ENCODE assay signal across 23 cellular contexts in genomic region chr4:104382961-104383360, GRCh38.
DNase-seq lines count a peak whose midpoint lies in the region; ATAC-seq, FAIRE-seq and TF ChIP-seq lines count a peak whose summit lies in the region.
"Had no signal": no experiment of that assay in that cellular context is flagged by ENCODE, and none has a peak within 500 bp of the region (broad histone marks: within the 10 kb centered on the region; RNA-seq: fewer than 3 reads in every experiment).

No MANE protein-coding gene starts in this region.

- peak; percentile 91 for DNase-seq in mammary epithelial cell
- DNase-seq in breast epithelium (ENCODE audit: low spot score in 2 of 2): no peak
- DNase-seq in K562 (ENCODE audit: extremely low read depth in 1 of 4, low spot score in 3 of 4): no peak
- no peak for DNase-seq in nephron progenitor cell
- no peak for DNase-seq in activated naive CD4-positive, alpha-beta T cell (lab: John Stamatoyannopoulos, UW)
- no peak for DNase-seq in activated CD4-positive, alpha-beta T cell treated with anti-CD3 and anti-CD28 coated beads, Interleukin-2, amount 50 U/mL, for 48 hours
- DNase-seq: AML-193; Calu3; CD4-positive, alpha-beta memory T cell; DMS79 treated with DMSO at 0.1 percent for 48 hours; GF-D8; GM23248; H7; HFFc6 had no signal

- POLR2A ChIA-PET in K562 (lab: Yijun Ruan, JAX): no interaction called here

- no peaks in the 10 kb centered on the region for H3K4me1 Mint-ChIP-seq in nephron progenitor cell
- H3K4me1 Mint-ChIP-seq: CD14-positive monocyte; CD4-positive, alpha-beta memory T cell had no signal

- CTCF ChIA-PET in mammary epithelial cell (lab: Charles Lee; ENCODE audit: low non-redundant PET) (interaction anchor here (0.6 kb wide), 1 partner anchor 13 kb away, joined by 3 read pairs; no protein-coding TSS in a partner anchor), K562 (lab: Yijun Ruan, JAX; ENCODE audit: low intra/inter-chr PET ratio) (no interaction called here)

- H4K20me1 ChIP-seq in mammary epithelial cell (ENCODE audit: insufficient read depth, low read length) (no peaks in the 10 kb centered on the region), K562 (replicated peaks; ENCODE audit: control insufficient read depth, insufficient read depth, low read length) (no peaks in the 10 kb centered on the region)
- H4K20me1 ChIP-seq: BLaER1 had no signal

- H3K4me1 ChIP-seq in mammary epithelial cell (ENCODE audit: insufficient read depth, low read length): peaks cover 7% of the 10 kb centered on the region
- H3K4me1 ChIP-seq in breast epithelium: no peaks in the 10 kb centered on the region
- H3K4me1 ChIP-seq in K562 (replicated peaks in 1 of 2; ENCODE audit: control insufficient read depth in 2 of 2, insufficient read depth in 2 of 2, low read length in 2 of 2): no peaks in the 10 kb centered on the region
- H3K4me1 ChIP-seq: A549, BLaER1 had no signal

- no peak for TF ChIP-seq EP300 in K562 (IDR thresholded peaks at IDR 0.05; ENCODE audit: low read length)

- BruUV-seq in mammary epithelial cell (replicated peaks; lab: Mats Ljungman, UMichigan): no TSS peak
- BruUV-seq in K562 (replicated peaks; lab: Mats Ljungman, UMichigan): no TSS peak

- ATAC-seq in K562: no peak
- no peak for ATAC-seq in GM21447 (IDR thresholded peaks at IDR 0.05; ENCODE audit: unreplicated experiment)
- ATAC-seq: A549, HCT116 had no signal

- no peak overlapping the region for H3K4me3 Mint-ChIP-seq in nephron progenitor cell
- H3K4me3 Mint-ChIP-seq: CD14-positive monocyte; CD4-positive, alpha-beta memory T cell; HFFc6 had no signal

- dilution Hi-C loops in mammary epithelial cell (cut with HindIII; ENCODE audit: low sequenced_read_pairs): no loop called here

- H3K9me3 ChIP-seq in mammary epithelial cell (replicated peaks; ENCODE audit: insufficient read depth, low read length) (no peaks in the 10 kb centered on the region), breast epithelium (no peaks in the 10 kb centered on the region), K562 (replicated peaks; ENCODE audit: control insufficient read depth, insufficient read depth, low read depth, low read length) (no peaks in the 10 kb centered on the region)
- H3K9me3 ChIP-seq: A549, BLaER1 had no signal

- H3K9me3 Mint-ChIP-seq in nephron progenitor cell: peaks cover 8% of the 10 kb centered on the region

- H3K27me3 ChIP-seq in mammary epithelial cell (ENCODE audit: insufficient read depth, low read length): no peaks in the 10 kb centered on the region
- no peaks in the 10 kb centered on the region for H3K27me3 ChIP-seq in breast epithelium
- no peaks in the 10 kb centered on the region for H3K27me3 ChIP-seq in K562 (ENCODE audit: control insufficient read depth in 2 of 2, insufficient read depth in 2 of 2, low read length in 2 of 2)
- H3K27me3 ChIP-seq: BLaER1 had no signal

- FAIRE-seq in K562 (lab: Jason Lieb, UNC): peak; percentile 23
- FAIRE-seq: A549, GM19239 had no signal

- peak overlapping the region; percentile 0 for H3K9ac ChIP-seq in mammary epithelial cell (ENCODE audit: insufficient read depth, low read length)
- H3K9ac ChIP-seq in K562 (ENCODE audit: insufficient read depth in 1 of 2, low read depth in 2 of 2, low read length in 2 of 2): no peak overlapping the region
- H3K9ac ChIP-seq: BLaER1, GM23248, KMS-11 had no signal

- no peaks in the 10 kb centered on the region for H3K36me3 ChIP-seq in mammary epithelial cell (ENCODE audit: insufficient read depth, low read length)
- no peaks in the 10 kb centered on the region for H3K36me3 ChIP-seq in breast epithelium
- no peaks in the 10 kb centered on the region for H3K36me3 ChIP-seq in K562 (ENCODE audit: control insufficient read depth, insufficient read depth, low read length)
- H3K36me3 ChIP-seq: BLaER1 had no signal

- H3K79me2 ChIP-seq in mammary epithelial cell (ENCODE audit: insufficient read depth, low read length) (no peaks in the 10 kb centered on the region), K562 (ENCODE audit: control insufficient read depth, insufficient read depth, low read length) (no peaks in the 10 kb centered on the region)

- no peak for TF ChIP-seq CTCF in mammary epithelial cell (conservative IDR thresholded peaks at IDR 0.05 in 1 of 2, IDR thresholded peaks at IDR 0.05 in 1 of 2; ENCODE audit: extremely low read depth in 1 of 2, insufficient read depth in 1 of 2, low read depth in 1 of 2, low read length in 2 of 2)
- TF ChIP-seq CTCF in breast epithelium (IDR thresholded peaks at IDR 0.05): no peak
- TF ChIP-seq CTCF in K562 (IDR thresholded peaks at IDR 0.05 in 2 of 3, conservative IDR thresholded peaks at IDR 0.05 in 1 of 3; ENCODE audit: insufficient read depth in 2 of 3, low read depth in 1 of 3, low read length in 3 of 3): no peak
- TF ChIP-seq CTCF in nephron progenitor cell (IDR thresholded peaks at IDR 0.05): no peak

- TF ChIP-seq POLR2A in breast epithelium (IDR thresholded peaks at IDR 0.05) (no peak), K562 (conservative IDR thresholded peaks at IDR 0.05) (no peak)

- H2AFZ ChIP-seq in mammary epithelial cell (ENCODE audit: low read depth, low read length): peak overlapping the region; percentile 82
- no peak overlapping the region for H2AFZ ChIP-seq in K562 (ENCODE audit: low read depth, low read length)
- H2AFZ ChIP-seq: GM23248 had no signal

- H3K36me3 Mint-ChIP-seq in nephron progenitor cell (ENCODE audit: low read depth): no peaks in the 10 kb centered on the region
- H3K36me3 Mint-ChIP-seq: CD14-positive monocyte; CD4-positive, alpha-beta memory T cell had no signal

- 0% methylated on average over 2 of the region's 5 CpGs for WGBS in mammary epithelial cell (ENCODE audit: low coverage, missing lambda C conversion rate)
- WGBS in K562 (ENCODE audit: insufficient coverage, low coverage, missing lambda C conversion rate): 0% methylated on average over 5 of the region's 5 CpGs

- peak overlapping the region; percentile 78 for H3K27ac ChIP-seq in mammary epithelial cell (ENCODE audit: insufficient read depth, low read depth, low read length)
- H3K27ac ChIP-seq in breast epithelium: no peak overlapping the region
- no peak overlapping the region for H3K27ac ChIP-seq in K562 (ENCODE audit: extremely low read depth, low read depth, low read length)
- H3K27ac ChIP-seq: 22Rv1, A549, BLaER1, GM23248, HL-60, KMS-11 had no signal

- no peak for TF ChIP-seq RAD21 in K562 (CRISPR knock-in tag; conservative IDR thresholded peaks at IDR 0.05 in 1 of 2, IDR thresholded peaks at IDR 0.05 in 1 of 2)

- H3K4me3 ChIP-seq in mammary epithelial cell (replicated peaks in 1 of 3; ENCODE audit: insufficient read depth in 1 of 3, low read depth in 2 of 3, low read length in 3 of 3) (no peak overlapping the region), breast epithelium (no peak overlapping the region), K562 (no peak overlapping the region)
- H3K4me3 ChIP-seq: A549, BLaER1, GM23248 had no signal

- intact Hi-C loops in mammary epithelial cell (cut with micrococcal nuclease) (no loop called here), breast epithelium (cut with DNase I; ENCODE audit: low total_unique reads) (no loop called here), K562 (cut with micrococcal nuclease) (no loop called here)

- peak overlapping the region; percentile 36 for H3K27ac Mint-ChIP-seq in nephron progenitor cell
- H3K27ac Mint-ChIP-seq: CD14-positive monocyte, HFFc6 had no signal

- in situ Hi-C loops in mammary epithelial cell (cut with MboI; ENCODE audit: low sequenced_read_pairs in 2 of 2): no loop called here
- in situ Hi-C loops in K562 (cut with MboI): no loop called here

- H3K4me2 ChIP-seq in mammary epithelial cell (ENCODE audit: insufficient read depth, low read depth, low read length) (peak overlapping the region; percentile 2), K562 (ENCODE audit: insufficient read depth, low read length) (no peak overlapping the region)
- H3K4me2 ChIP-seq: A549, BLaER1, KMS-11 had no signal

- no peaks in the 10 kb centered on the region for H3K9me1 ChIP-seq in K562 (ENCODE audit: control insufficient read depth, insufficient read depth, low read length)

- H3K27me3 Mint-ChIP-seq in nephron progenitor cell (ENCODE audit: low read depth, poor library complexity): no peaks in the 10 kb centered on the region
- H3K27me3 Mint-ChIP-seq: CD4-positive, alpha-beta memory T cell had no signal

TF ChIP-seq in K562, 482 proteins besides CTCF, POLR2A, EP300 and RAD21:
- TF ChIP-seq BHLHE40 (IDR thresholded peaks at IDR 0.05; ENCODE audit: low read length) (no peak), HLTF (IDR thresholded peaks at IDR 0.05) (no peak), ZNF707 (CRISPR knock-in tag; conservative IDR thresholded peaks at IDR 0.05) (no peak)
